Comparison of ENCODE assay signal across 11 cellular contexts in the genomic region with DNA sequence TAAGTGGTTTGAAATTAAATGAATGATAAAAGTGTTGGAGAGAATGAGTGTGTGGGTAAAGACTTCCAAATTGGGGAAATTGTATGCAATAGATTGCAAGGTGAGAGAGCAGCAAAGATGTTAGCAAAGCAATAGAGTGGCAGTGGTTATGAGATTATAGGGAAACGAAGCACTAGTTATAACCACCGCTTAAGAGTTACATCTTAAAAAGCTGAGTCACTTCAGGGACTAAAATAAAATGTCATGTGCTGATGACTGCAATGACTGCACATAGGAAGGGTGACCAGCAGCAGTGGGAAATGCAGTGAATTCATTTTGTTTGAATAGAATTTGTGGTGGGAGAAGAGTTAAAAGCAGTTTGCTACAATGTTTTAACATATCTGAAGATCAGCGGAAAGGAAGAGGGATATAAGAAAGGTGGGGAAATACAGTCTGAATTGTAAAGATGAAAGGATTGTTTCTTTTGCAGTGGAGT.
DNase-seq lines count a peak whose midpoint lies in the region; ATAC-seq, FAIRE-seq and TF ChIP-seq lines count a peak whose summit lies in the region.
"Had no signal": no experiment of that assay in that cellular context is flagged by ENCODE, and none has a peak within 500 bp of the region (broad histone marks: within the 10 kb centered on the region; RNA-seq: fewer than 3 reads in every experiment).

No MANE protein-coding gene starts in this region.

- H3K9ac ChIP-seq in GM23248 (no peak overlapping the region), H1 (replicated peaks in 1 of 4; ENCODE audit: extremely low read depth in 1 of 4, low read depth in 3 of 4, low read length in 3 of 4) (no peak overlapping the region)

- 31 to 33% methylated on average over 3 of the region's 3 CpGs for WGBS in GM23248 (ENCODE audit: low coverage in 1 of 2, low lambda C conversion rate in 2 of 2, missing lambda C conversion rate in 2 of 2), 2 experiments
- 85% methylated on average over 3 of the region's 3 CpGs; no CpG with 5 or more reads in 1 of the 2 experiments for WGBS in H1 (ENCODE audit: extremely low coverage in 1 of 2, insufficient coverage in 1 of 2, insufficient read length in 1 of 2, insufficient replicate concordance in 2 of 2, low coverage in 1 of 2, low lambda C conversion rate in 2 of 2, missing lambda C conversion rate in 1 of 2), 2 experiments

- no peak overlapping the region for H3K4ac ChIP-seq in H1 (replicated peaks; ENCODE audit: insufficient read length, low read depth, low read length)

- DNase-seq in GM23248 = peak; percentile 74
- peak; percentile 41 for DNase-seq in NCI-H460 (ENCODE audit: extremely low read depth, low read depth)
- DNase-seq in H1 (ENCODE audit: low read depth in 1 of 2, low spot score in 2 of 2) = no peak
- no peak for DNase-seq in natural killer cell
- no peak for DNase-seq in epidermal melanocyte (ENCODE audit: insufficient read length, low spot score)
- DNase-seq: effector CD4-positive, alpha-beta T cell; NCI-H1105; SHP77 treated with DMSO at 0.1 percent for 48 hours had no signal

- peaks cover 19% of the 10 kb centered on the region for H3F3A ChIP-seq in GM23248 (ENCODE audit: insufficient read depth)

- H3K56ac ChIP-seq in H1 (replicated peaks; ENCODE audit: insufficient read length, low read depth, low read length) = no peak overlapping the region

- no peaks in the 10 kb centered on the region for H3K27me3 ChIP-seq in GM23248 (replicated peaks; ENCODE audit: insufficient read depth)
- H3K27me3 ChIP-seq in H1 (replicated peaks in 1 of 4; ENCODE audit: control insufficient read depth in 3 of 4, extremely low read depth in 1 of 4, insufficient read depth in 3 of 4, low read length in 3 of 4) = no peaks in the 10 kb centered on the region

- H4K5ac ChIP-seq in H1 (ENCODE audit: insufficient read length, low read depth, low read length) = no peak overlapping the region

- H3K18ac ChIP-seq in H1 (ENCODE audit: extremely low read depth, low read length) = no peak overlapping the region

- no peak overlapping the region for H2BK12ac ChIP-seq in H1 (ENCODE audit: low read depth, low read length)

- no peak overlapping the region for H2BK120ac ChIP-seq in H1 (replicated peaks; ENCODE audit: low read depth, low read length)

- H4K8ac ChIP-seq in H1 (ENCODE audit: extremely low read depth, insufficient read depth, low read length) = no peak overlapping the region

- H3K14ac ChIP-seq in H1 (ENCODE audit: insufficient read length) = no peak overlapping the region

- no peaks in the 10 kb centered on the region for H3K9me2 ChIP-seq in GM23248 (ENCODE audit: insufficient read depth)

- H2BK5ac ChIP-seq in H1 (ENCODE audit: low read depth, low read length) = no peak overlapping the region

- H2AFZ ChIP-seq in GM23248 = 0 out of 2 replicates have a peak overlapping the region, but pooled peaks have one; percentile 11
- H2AFZ ChIP-seq in H1 (ENCODE audit: low read length) = no peak overlapping the region

- FAIRE-seq in H1 (lab: Jason Lieb, UNC) = no peak

- H3K23ac ChIP-seq in H1 (ENCODE audit: insufficient read length) = no peak overlapping the region

- H3K27ac ChIP-seq in GM23248 (no peak overlapping the region), H1 (ENCODE audit: low read depth, low read length) (no peak overlapping the region)

- no peak overlapping the region for H2BK15ac ChIP-seq in H1 (ENCODE audit: low read length)

- H3K9me3 ChIP-seq in GM23248 (ENCODE audit: low read depth) (no peaks in the 10 kb centered on the region), H1 (ENCODE audit: insufficient read depth in 2 of 2, low read depth in 1 of 2, low read length in 1 of 2) (no peaks in the 10 kb centered on the region)

- TF ChIP-seq CTCF in H1 (IDR thresholded peaks at IDR 0.05; ENCODE audit: control extremely low read depth in 1 of 3, insufficient read depth in 1 of 3, low read depth in 1 of 3, low read length in 3 of 3) = no peak
- no peak for TF ChIP-seq CTCF in natural killer cell (IDR thresholded peaks at IDR 0.05)

- intact Hi-C loops in natural killer cell (cut with micrococcal nuclease) = loop anchor here (5.0 kb wide), 1 partner anchor 122 kb away; no protein-coding TSS in a partner anchor

- TF ChIP-seq POLR2A in H1 (IDR thresholded peaks at IDR 0.05; ENCODE audit: control extremely low read depth in 1 of 2, low read depth in 2 of 2, low read length in 2 of 2) = no peak

- ATAC-seq in natural killer cell = peak; percentile 33 to 63 (median 44)
- ATAC-seq in GM21723 (IDR thresholded peaks at IDR 0.05; ENCODE audit: unreplicated experiment) = no peak
- ATAC-seq in HG03432 (IDR thresholded peaks at IDR 0.05; ENCODE audit: unreplicated experiment) = no peak

- H3K4me2 ChIP-seq in GM23248 (ENCODE audit: unreplicated experiment) (peak overlapping the region; percentile 32), H1 (ENCODE audit: insufficient read depth in 1 of 2, low read depth in 2 of 2, low read length in 2 of 2) (no peak overlapping the region)

- H3K27ac Mint-ChIP-seq in natural killer cell = peak overlapping the region in 1 of 2 donors; percentile 66
- H3K27ac Mint-ChIP-seq: memory B cell had no signal

- no peaks in the 10 kb centered on the region for H3K36me3 ChIP-seq in GM23248 (ENCODE audit: low read depth)
- H3K36me3 ChIP-seq in H1 (ENCODE audit: control insufficient read depth in 2 of 4, insufficient read depth in 4 of 4, low read length in 3 of 4) = no peaks in the 10 kb centered on the region

- in situ Hi-C loops in GM23248 (cut with MboI) = loop anchor here (10.0 to 25.0 kb wide), 2 partner anchors 125 to 252 kb away; partner anchors contain the start of gene RAP2B

- H3K4me3 ChIP-seq in GM23248 (no peak overlapping the region), H1 (ENCODE audit: extremely low read depth in 1 of 4, insufficient read depth in 2 of 4, low read depth in 3 of 4, low read length in 4 of 4) (no peak overlapping the region)

- no peaks in the 10 kb centered on the region for H3K27me3 Mint-ChIP-seq in natural killer cell (ENCODE audit: low read depth in 2 of 2)
- H3K27me3 Mint-ChIP-seq: memory B cell had no signal

- H3K79me2 ChIP-seq in GM23248 (ENCODE audit: insufficient read depth) = no peaks in the 10 kb centered on the region
- H3K79me2 ChIP-seq in H1 (ENCODE audit: control insufficient read depth in 1 of 2, insufficient read depth in 2 of 2, low read length in 2 of 2) = no peaks in the 10 kb centered on the region

- no peak for TF ChIP-seq EP300 in H1 (IDR thresholded peaks at IDR 0.05; ENCODE audit: borderline replicate concordance in 1 of 2, low read depth in 2 of 2, low read length in 2 of 2)

- H3K9me3 Mint-ChIP-seq in natural killer cell = no peaks in the 10 kb centered on the region
- H3K9me3 Mint-ChIP-seq: memory B cell had no signal

- no peaks in the 10 kb centered on the region for H4K20me1 ChIP-seq in GM23248 (ENCODE audit: insufficient read depth)
- H4K20me1 ChIP-seq in H1 (replicated peaks in 1 of 2; ENCODE audit: control insufficient read depth in 1 of 2, insufficient read depth in 2 of 2, low read length in 2 of 2) = no peaks in the 10 kb centered on the region

- no peak overlapping the region for H4K91ac ChIP-seq in H1 (replicated peaks; ENCODE audit: insufficient read length, low read length)

- peaks cover 54 to 60% of the 10 kb centered on the region in 2 donors for H3K4me1 Mint-ChIP-seq in natural killer cell

- H3K4me3 Mint-ChIP-seq in natural killer cell = peak overlapping the region; percentile 7
- H3K4me3 Mint-ChIP-seq: memory B cell had no signal

- POLR2A ChIA-PET in H1 (lab: Charles Lee; ENCODE audit: partially characterized antibody) = no interaction called here

- no peaks in the 10 kb centered on the region for H3K36me3 Mint-ChIP-seq in natural killer cell
- H3K36me3 Mint-ChIP-seq: memory B cell had no signal

- no peak overlapping the region for H2BK20ac ChIP-seq in H1 (ENCODE audit: low read length)

- H3K79me1 ChIP-seq in H1 (ENCODE audit: low read depth, low read length) = no peaks in the 10 kb centered on the region

- no peak overlapping the region for H2AK5ac ChIP-seq in H1 (ENCODE audit: low read depth, low read length)

- CTCF ChIA-PET in H1 (lab: Charles Lee; ENCODE audit: partially characterized antibody) = interaction anchor here (0.9 to 1.2 kb wide), 2 partner anchors 73 to 306 kb away, joined by 3 read pairs; no protein-coding TSS in a partner anchor

- no peaks in the 10 kb centered on the region for H3K23me2 ChIP-seq in H1 (ENCODE audit: low read depth, low read length)

- no peak for TF ChIP-seq RAD21 in H1 (IDR thresholded peaks at IDR 0.05 in 1 of 2, conservative IDR thresholded peaks at IDR 0.05 in 1 of 2; ENCODE audit: low read depth in 2 of 2, low read length in 2 of 2)

- H3K4me1 ChIP-seq in GM23248 (ENCODE audit: insufficient read depth) = peaks cover 39% of the 10 kb centered on the region
- peaks cover 0 to 2% (median 0%) of the 10 kb centered on the region in 4 experiments; a peak in 2 of 7 replicates for H3K4me1 ChIP-seq in H1 (replicated peaks in 1 of 4; ENCODE audit: control insufficient read depth in 3 of 4, insufficient read depth in 4 of 4, low read length in 3 of 4)

TF ChIP-seq in H1, 55 proteins besides CTCF, POLR2A, EP300 and RAD21 (continues in another document):
- TF ChIP-seq TCF12 (IDR thresholded peaks at IDR 0.05; ENCODE audit: low read depth, low read length) (no peak), BACH1 (IDR thresholded peaks at IDR 0.05; ENCODE audit: low read length) (0 out of 2 replicates have a peak, but pooled peaks have one; percentile 31)

Comparison
In these comparisons a context has a peak if more than half of its experiments do, and no peak if none do; other contexts are left out.
1. DNase-seq: peak in GM23248 (single experiment) and NCI-H460 (single experiment); none in H1 (0 of 2), natural killer cell (single experiment) and epidermal melanocyte (single experiment).
2. ATAC-seq: peak in natural killer cell (3 of 3); none in GM21723 (single experiment) and HG03432 (single experiment).